Comparison of ENCODE assay signal across 28 cellular contexts in genomic region chr4:95956094-95956493, GRCh38.
"Had no signal": no experiment of that assay in that cellular context is flagged by ENCODE, and none has a peak within 500 bp of the region (broad histone marks: within the 10 kb centered on the region; RNA-seq: fewer than 3 reads in every experiment).

No MANE protein-coding gene starts in this region.

- H3K4me3 Mint-ChIP-seq: nephron; neural progenitor cell; stimulated activated effector memory CD8-positive, alpha-beta T cell treated with anti-CD3 and anti-CD28 coated beads, Interleukin-12 subunit alpha, Interleukin-12 subunit beta, amount 100 ng/mL, for 72 hours; stimulated activated naive B cell treated with anti-CD40 and anti-IgM and Interleukin-4, amounts not matched to agents 10 μg/mL and 1 μg/mL and 100 μg/mL, for 72 hours; stimulated activated naive CD8-positive, alpha-beta T cell treated with anti-CD3 and anti-CD28 coated beads, Interleukin-15, Interleukin-2, amounts not matched to agents 100 ng/mL and 50 ng/mL, for 24 hours had no signal

- H3K9me3 ChIP-seq: ovary, psoas muscle, right lobe of liver, sigmoid colon, stomach, thoracic aorta, thyroid gland, tibial nerve, upper lobe of left lung, vagina had no signal

- H3K9me3 Mint-ChIP-seq: nephron; stimulated activated naive CD8-positive, alpha-beta T cell treated with anti-CD3 and anti-CD28 coated beads, Interleukin-15, Interleukin-2, amounts not matched to agents 100 ng/mL and 50 ng/mL, for 24 hours had no signal

- FAIRE-seq: small intestine, urothelium cell line had no signal

- H3K27me3 ChIP-seq: neural progenitor cell, ovary, right lobe of liver, sigmoid colon, stomach, thyroid gland, tibial nerve, upper lobe of left lung, vagina had no signal

- H3K27ac ChIP-seq: neural progenitor cell, ovary, parathyroid adenoma, psoas muscle, right lobe of liver, sigmoid colon, stomach, thoracic aorta, thyroid gland, tibial nerve, upper lobe of left lung, vagina had no signal

- H3K36me3 ChIP-seq: neural progenitor cell, ovary, right lobe of liver, sigmoid colon, stomach, thoracic aorta, thyroid gland, tibial nerve, upper lobe of left lung, vagina had no signal

- ATAC-seq: psoas muscle; right cardiac atrium; right lobe of liver; stimulated activated effector memory CD8-positive, alpha-beta T cell treated with anti-CD3 and anti-CD28 coated beads, Interleukin-12 subunit alpha, Interleukin-12 subunit beta, amount 100 ng/mL, for 72 hours; stimulated activated naive B cell treated with anti-CD40 and anti-IgM and Interleukin-4, amounts not matched to agents 10 μg/mL and 1 μg/mL and 100 μg/mL, for 72 hours had no signal

- H3K27me3 Mint-ChIP-seq: progenitor cell of endocrine pancreas; stimulated activated naive B cell treated with anti-CD40 and anti-IgM and Interleukin-4, amounts not matched to agents 10 μg/mL and 1 μg/mL and 100 μg/mL, for 72 hours; stimulated activated naive CD8-positive, alpha-beta T cell treated with anti-CD3 and anti-CD28 coated beads, Interleukin-15, Interleukin-2, amounts not matched to agents 100 ng/mL and 50 ng/mL, for 24 hours had no signal

- H3K36me3 Mint-ChIP-seq: stimulated activated effector memory CD8-positive, alpha-beta T cell treated with anti-CD3 and anti-CD28 coated beads, Interleukin-12 subunit alpha, Interleukin-12 subunit beta, amount 100 ng/mL, for 72 hours; stimulated activated naive B cell treated with anti-CD40 and anti-IgM and Interleukin-4, amounts not matched to agents 10 μg/mL and 1 μg/mL and 100 μg/mL, for 72 hours had no signal

- DNase-seq: occipital lobe; ovary; posterior cingulate gyrus; psoas muscle; right cardiac atrium; right lobe of liver; sigmoid colon; small intestine; stimulated activated CD4-positive, alpha-beta T cell treated with anti-CD3 and anti-CD28 coated beads, Interleukin-15, amount 100 ng/mL, for 24 hours; stimulated activated CD4-positive, alpha-beta T cell treated with anti-CD3 and anti-CD28 coated beads, Interleukin-2, amount 100 ng/mL, for 24 hours; stimulated activated CD4-positive, alpha-beta T cell treated with anti-CD3 and anti-CD28 coated beads, Interleukin-2, amount 100 ng/mL, for 48 hours; stimulated activated CD4-positive, alpha-beta T cell treated with anti-CD3 and anti-CD28 coated beads, Interleukin-4, amount 100 ng/mL, for 24 hours; stimulated activated naive B cell treated with anti-CD40 and anti-IgM and Interleukin-4, amounts not matched to agents 10 μg/mL and 1 μg/mL and 100 μg/mL, for 72 hours; stimulated activated naive CD4-positive, alpha-beta T cell treated with Interleukin-2 at 50 U/mL for 16 hours; stomach; thyroid gland; trophoblast cell; upper lobe of left lung had no signal

- H3K27ac Mint-ChIP-seq: nephron; stimulated activated effector memory CD8-positive, alpha-beta T cell treated with anti-CD3 and anti-CD28 coated beads, Interleukin-12 subunit alpha, Interleukin-12 subunit beta, amount 100 ng/mL, for 72 hours; stimulated activated naive B cell treated with anti-CD40 and anti-IgM and Interleukin-4, amounts not matched to agents 10 μg/mL and 1 μg/mL and 100 μg/mL, for 72 hours; stimulated activated naive CD8-positive, alpha-beta T cell treated with anti-CD3 and anti-CD28 coated beads, Interleukin-15, Interleukin-2, amounts not matched to agents 100 ng/mL and 50 ng/mL, for 24 hours had no signal

- H3K4me3 ChIP-seq: neural progenitor cell, ovary, psoas muscle, right lobe of liver, sigmoid colon, stomach, thoracic aorta, thyroid gland, tibial nerve, upper lobe of left lung, vagina had no signal

- H3K4me1 Mint-ChIP-seq: nephron; stimulated activated effector memory CD8-positive, alpha-beta T cell treated with anti-CD3 and anti-CD28 coated beads, Interleukin-12 subunit alpha, Interleukin-12 subunit beta, amount 100 ng/mL, for 72 hours; stimulated activated naive B cell treated with anti-CD40 and anti-IgM and Interleukin-4, amounts not matched to agents 10 μg/mL and 1 μg/mL and 100 μg/mL, for 72 hours had no signal

- H3K4me1 ChIP-seq: neural progenitor cell, parathyroid adenoma, psoas muscle, right lobe of liver, sigmoid colon, stomach, thyroid gland, tibial nerve, upper lobe of left lung, vagina had no signal
